1 cellular context compared by ENCODE assay signal in the genomic region with DNA sequence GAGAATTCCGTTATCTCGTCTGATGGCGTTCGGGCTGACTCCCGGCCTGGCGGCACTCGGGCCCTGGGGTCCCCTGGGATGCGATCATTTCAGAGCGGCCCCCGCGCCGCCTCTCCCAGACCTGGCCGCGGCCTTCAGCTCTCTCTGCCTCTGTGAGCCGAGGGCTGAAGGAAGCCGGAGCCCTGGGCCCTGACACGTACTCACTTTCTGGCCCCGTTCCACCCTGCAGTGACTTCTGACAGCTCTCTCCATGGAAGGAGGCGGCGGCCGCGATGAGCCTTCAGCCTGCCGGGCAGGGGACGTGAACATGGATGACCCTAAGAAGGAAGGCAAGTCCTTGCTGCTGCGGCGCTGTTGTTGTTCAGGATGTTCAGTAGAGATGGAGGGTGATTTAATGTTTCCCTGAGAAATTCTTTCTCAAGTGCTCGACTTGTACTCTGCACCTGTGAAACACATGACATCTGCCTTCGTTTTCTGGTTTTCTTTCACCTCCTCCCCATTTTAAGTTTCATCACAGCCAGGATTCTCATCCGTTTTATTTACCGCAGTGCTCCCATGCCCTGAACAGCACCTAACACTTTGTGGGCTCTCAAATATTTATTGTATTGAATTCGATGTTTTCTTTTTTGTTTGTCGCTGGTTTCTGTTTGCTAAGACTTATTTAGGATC.
A peak's percentile ranks its signal among the peaks of the same experiment; 100 is the strongest.
TF ChIP-seq lines count a peak whose summit lies in the region.

No MANE protein-coding gene starts in this region.

TF ChIP-seq in H1, 55 proteins besides CTCF, POLR2A, EP300 and RAD21:
- TF ChIP-seq ASH2L (IDR thresholded peaks at IDR 0.05; ENCODE audit: low read length) (peak; percentile 9), BACH1 (IDR thresholded peaks at IDR 0.05; ENCODE audit: low read length) (no peak), SAP30 (IDR thresholded peaks at IDR 0.05; ENCODE audit: insufficient read depth, insufficient replicate concordance, low read length) (peak; percentile 91), YY1 (IDR thresholded peaks at IDR 0.05; ENCODE audit: low read depth, low read length) (no peak), RNF2 (IDR thresholded peaks at IDR 0.05; ENCODE audit: borderline replicate concordance, low read depth, low read length, missing control alignments, poor library complexity, severe bottlenecking) (no peak), KDM5A (IDR thresholded peaks at IDR 0.05; ENCODE audit: low read length) (0 out of 2 replicates have a peak, but pooled peaks have one; percentile 28), SIN3A (conservative IDR thresholded peaks at IDR 0.05 in 1 of 2, IDR thresholded peaks at IDR 0.05 in 1 of 2; ENCODE audit: low read depth in 1 of 2, low read length in 2 of 2) (peak in 1 of 2 experiments; percentile 62; a peak in 2 of 4 replicates), KDM4A (IDR thresholded peaks at IDR 0.05; ENCODE audit: low read depth, low read length, severe bottlenecking) (peak; percentile 41)
